In genomic region chr2:104854507-104855173, GRCh38 we compare ENCODE assay signal across 10 cellular contexts. TPM values are rescaled to one million over a fixed set of nuclear protein-coding genes. Genes with fewer than 3 reads are reported as not detected.
DNase-seq lines count a peak whose midpoint lies in the region; ATAC-seq and TF ChIP-seq lines count a peak whose summit lies in the region.
"Had no signal": no experiment of that assay in that cellular context is flagged by ENCODE, and none has a peak within 500 bp of the region (broad histone marks: within the 10 kb centered on the region; RNA-seq: fewer than 3 reads in every experiment).

No MANE protein-coding gene starts in this region.

- CTCF ChIA-PET in activated CD8-positive, alpha-beta memory T cell treated with anti-CD3 and anti-CD28 coated beads, Interleukin-2, amount 10 ng/mL, durations not matched to agents 7 days and 5 days (lab: Charles Lee) = interaction anchor here (0.5 kb wide), 1 partner anchor 202 kb away, joined by 3 read pairs; no protein-coding TSS in a partner anchor
- CTCF ChIA-PET in activated CD8-positive, alpha-beta T cell treated with anti-CD3 and anti-CD28 coated beads for 36 hours (lab: Charles Lee) = no interaction called here

- H3K9me3 Mint-ChIP-seq in activated CD8-positive, alpha-beta memory T cell treated with anti-CD3 and anti-CD28 coated beads, Interleukin-2, amount 10 ng/mL, durations not matched to agents 7 days and 5 days (ENCODE audit: low read depth) = no peaks in the 10 kb centered on the region
- H3K9me3 Mint-ChIP-seq in activated CD8-positive, alpha-beta T cell treated with anti-CD3 and anti-CD28 coated beads for 36 hours = peaks cover 2% of the 10 kb centered on the region

- peaks cover 33% of the 10 kb centered on the region for H3K27me3 ChIP-seq in kidney epithelial cell (ENCODE audit: control insufficient read depth, insufficient read depth, low read length)
- H3K27me3 ChIP-seq in subcutaneous abdominal adipose tissue (ENCODE audit: control insufficient read depth in 5 of 5, insufficient read depth in 4 of 5, low read length in 5 of 5) = peaks cover 34 to 68% (median 64%) of the 10 kb centered on the region in 5 donors
- peaks cover 83 to 92% of the 10 kb centered on the region in 2 donors for H3K27me3 ChIP-seq in left lung

- intact Hi-C loops in activated CD8-positive, alpha-beta T cell treated with anti-CD3 and anti-CD28 coated beads for 36 hours (cut with micrococcal nuclease) = no loop called here
- intact Hi-C loops in left lung (cut with DNase I) = no loop called here

- H3K36me3 Mint-ChIP-seq in activated CD8-positive, alpha-beta memory T cell treated with anti-CD3 and anti-CD28 coated beads, Interleukin-2, amount 10 ng/mL, durations not matched to agents 7 days and 5 days = peaks cover 12% of the 10 kb centered on the region
- peaks cover 3% of the 10 kb centered on the region for H3K36me3 Mint-ChIP-seq in activated CD8-positive, alpha-beta T cell treated with anti-CD3 and anti-CD28 coated beads for 36 hours (ENCODE audit: low read depth)

- TF ChIP-seq CTCF in activated CD8-positive, alpha-beta T cell treated with anti-CD3 and anti-CD28 coated beads for 36 hours (IDR thresholded peaks at IDR 0.05) = no peak
- TF ChIP-seq CTCF in kidney epithelial cell (IDR thresholded peaks at IDR 0.05; ENCODE audit: insufficient read depth, low read length, poor library complexity, severe bottlenecking) = no peak
- no peak for TF ChIP-seq CTCF in left lung (IDR thresholded peaks at IDR 0.05)

- ATAC-seq in activated CD8-positive, alpha-beta memory T cell treated with anti-CD3 and anti-CD28 coated beads, Interleukin-2, amount 10 ng/mL, durations not matched to agents 7 days and 5 days = no peak
- ATAC-seq in activated CD8-positive, alpha-beta T cell treated with anti-CD3 and anti-CD28 coated beads for 36 hours = no peak
- ATAC-seq in esophagus mucosa (no peak), left lung (no peak)

- peaks cover 0 to 42% (median 39%) of the 10 kb centered on the region in 5 donors for H3K4me1 ChIP-seq in subcutaneous abdominal adipose tissue (ENCODE audit: control insufficient read depth in 5 of 5, insufficient read depth in 5 of 5, low read length in 5 of 5)
- peaks cover 8 to 51% of the 10 kb centered on the region in 2 donors for H3K4me1 ChIP-seq in left lung

- peak overlapping the region; percentile 58 for H3K4me3 Mint-ChIP-seq in activated CD8-positive, alpha-beta memory T cell treated with anti-CD3 and anti-CD28 coated beads, Interleukin-2, amount 10 ng/mL, durations not matched to agents 7 days and 5 days
- peak overlapping the region; percentile 76 for H3K4me3 Mint-ChIP-seq in activated CD8-positive, alpha-beta T cell treated with anti-CD3 and anti-CD28 coated beads for 36 hours

- peaks cover 29% of the 10 kb centered on the region for H3K4me1 Mint-ChIP-seq in activated CD8-positive, alpha-beta memory T cell treated with anti-CD3 and anti-CD28 coated beads, Interleukin-2, amount 10 ng/mL, durations not matched to agents 7 days and 5 days
- peaks cover 35% of the 10 kb centered on the region for H3K4me1 Mint-ChIP-seq in activated CD8-positive, alpha-beta T cell treated with anti-CD3 and anti-CD28 coated beads for 36 hours (ENCODE audit: low read depth)

- peak overlapping the region; percentile 75 for H3K27ac Mint-ChIP-seq in activated CD8-positive, alpha-beta memory T cell treated with anti-CD3 and anti-CD28 coated beads, Interleukin-2, amount 10 ng/mL, durations not matched to agents 7 days and 5 days
- H3K27ac Mint-ChIP-seq in activated CD8-positive, alpha-beta T cell treated with anti-CD3 and anti-CD28 coated beads for 36 hours = no peak overlapping the region

- H3K9ac ChIP-seq in subcutaneous abdominal adipose tissue (ENCODE audit: low read length in 5 of 5) = no peak overlapping the region

- no peaks in the 10 kb centered on the region for H3K36me3 ChIP-seq in kidney epithelial cell (ENCODE audit: control insufficient read depth, insufficient read depth, low read length)
- no peaks in the 10 kb centered on the region for H3K36me3 ChIP-seq in subcutaneous abdominal adipose tissue (ENCODE audit: control insufficient read depth in 5 of 5, insufficient read depth in 5 of 5, low read length in 5 of 5)
- H3K36me3 ChIP-seq in left lung = no peaks in the 10 kb centered on the region

- H3K9me3 ChIP-seq in subcutaneous abdominal adipose tissue (ENCODE audit: control insufficient read depth in 5 of 5, low read length in 5 of 5) (no peaks in the 10 kb centered on the region), left lung (no peaks in the 10 kb centered on the region)

- peaks cover 80% of the 10 kb centered on the region for H3K27me3 Mint-ChIP-seq in activated CD8-positive, alpha-beta memory T cell treated with anti-CD3 and anti-CD28 coated beads, Interleukin-2, amount 10 ng/mL, durations not matched to agents 7 days and 5 days
- peaks cover 76% of the 10 kb centered on the region for H3K27me3 Mint-ChIP-seq in activated CD8-positive, alpha-beta T cell treated with anti-CD3 and anti-CD28 coated beads for 36 hours

- H3K27ac ChIP-seq in subcutaneous abdominal adipose tissue (ENCODE audit: low read depth, low read length) (no peak overlapping the region), left lung (no peak overlapping the region)

- POLR2A ChIA-PET in activated CD8-positive, alpha-beta T cell treated with anti-CD3 and anti-CD28 coated beads for 36 hours (lab: Charles Lee) = interaction anchor here (0.8 kb wide), 1 partner anchor 15 kb away, joined by 4 read pairs; no protein-coding TSS in a partner anchor

- DNase-seq in activated CD8-positive, alpha-beta memory T cell treated with anti-CD3 and anti-CD28 coated beads, Interleukin-2, amount 10 ng/mL, durations not matched to agents 7 days and 5 days = no peak
- DNase-seq in activated CD8-positive, alpha-beta memory T cell treated with anti-CD3 and anti-CD28 coated beads, Interleukin-2, amount 50 U/mL, for 48 hours = no peak
- no peak for DNase-seq in activated CD8-positive, alpha-beta T cell treated with anti-CD3 and anti-CD28 coated beads for 36 hours
- DNase-seq in kidney epithelial cell (ENCODE audit: low read depth) (no peak), NCI-H2029 treated with DMSO at 0.1 percent for 48 hours (lab: John Stamatoyannopoulos, UW) (no peak), left lung (no peak)
- DNase-seq: Calu3 had no signal

- H3K4me3 ChIP-seq in kidney epithelial cell (ENCODE audit: low read depth, low read length) = peak overlapping the region; percentile 70
- H3K4me3 ChIP-seq in subcutaneous abdominal adipose tissue (ENCODE audit: low read depth in 1 of 5, low read length in 5 of 5) = peak overlapping the region in 4 of 5 donors; percentile 38 to 68 (median 62)
- no peak overlapping the region for H3K4me3 ChIP-seq in left lung

RNA-seq across cellular contexts. Expression of gene POU3F3, which starts 0.7 kb away (rescaled TPM):
- total RNA-seq in activated CD8-positive, alpha-beta memory T cell treated with anti-CD3 and anti-CD28 coated beads, Interleukin-2, amount 10 ng/mL, durations not matched to agents 7 days and 5 days = not detected
- total RNA-seq in activated CD8-positive, alpha-beta T cell treated with anti-CD3 and anti-CD28 coated beads for 36 hours = not detected
- 18.2 and 19.0 TPM in 2 replicates for total RNA-seq in kidney epithelial cell
- total RNA-seq in esophagus mucosa = not detected
- not detected for total RNA-seq in left lung
- total RNA-seq: Calu3, sciatic nerve had no signal

Comparison
In these comparisons a context has a peak if more than half of its experiments do, and no peak if none do; other contexts are left out.
1. H3K4me3 ChIP-seq: peak in kidney epithelial cell (single experiment) and subcutaneous abdominal adipose tissue (4 of 5); none in left lung (0 of 2).
2. RNA of gene POU3F3, which starts 0.7 kb away (total RNA-seq): 18.2 to 19.0 TPM in kidney epithelial cell; not detected in activated CD8-positive, alpha-beta T cell treated with anti-CD3 and anti-CD28 coated beads for 36 hours, not detected in activated CD8-positive, alpha-beta memory T cell treated with anti-CD3 and anti-CD28 coated beads, Interleukin-2, amount 10 ng/mL, durations not matched to agents 7 days and 5 days, not detected in esophagus mucosa (single experiment) and not detected in left lung; every median in the first group is over 10 times any median in the second.